In genomic region chr5:140337880-140338279, GRCh38 we compare ENCODE assay signal across 16 cellular contexts. TPM values are rescaled to one million over a fixed set of nuclear protein-coding genes. Genes with fewer than 3 reads are reported as not detected.
"Had no signal": no experiment of that assay in that cellular context is flagged by ENCODE, and none has a peak within 500 bp of the region (broad histone marks: within the 10 kb centered on the region; RNA-seq: fewer than 3 reads in every experiment).

No MANE protein-coding gene starts in this region.

- H3K27me3 Mint-ChIP-seq: activated T-cell treated with anti-CD3 and anti-CD28 coated beads, Interleukin-2, amount 50 U/mL, for 24 hours; stimulated activated naive B cell treated with anti-CD40 and anti-IgM and Interleukin-4, amounts not matched to agents 10 μg/mL and 1 μg/mL and 100 μg/mL, for 72 hours had no signal

- FAIRE-seq: small intestine had no signal

- H3K9me3 Mint-ChIP-seq: activated T-cell treated with anti-CD3 and anti-CD28 coated beads, Interleukin-2, amount 50 U/mL, for 24 hours had no signal

- H3K9ac ChIP-seq: SK-N-SH had no signal

- H3K27ac ChIP-seq: colonic mucosa, ovary had no signal

- H3K4me1 ChIP-seq: colonic mucosa had no signal

- ATAC-seq: left colon; stimulated activated naive B cell treated with anti-CD40 and anti-IgM and Interleukin-4, amounts not matched to agents 10 μg/mL and 1 μg/mL and 100 μg/mL, for 72 hours had no signal

- H3K4me2 ChIP-seq: SK-N-SH had no signal

- H3K4me3 ChIP-seq: colonic mucosa, ovary, transverse colon had no signal

- DNase-seq: activated CD4-positive, alpha-beta T cell treated with anti-CD3 and anti-CD28 coated beads for 4 hours; activated gamma-delta T cell; activated T-cell treated with anti-CD3 and anti-CD28 coated beads, Interleukin-2, amount 50 U/mL, for 24 hours; caudate nucleus; colonic mucosa; hypothalamus; left colon; mesenchymal stem cell; ovary; SK-N-SH; small intestine; stimulated activated naive B cell treated with anti-CD40 and anti-IgM and Interleukin-4, amounts not matched to agents 10 μg/mL and 1 μg/mL and 100 μg/mL, for 72 hours; substantia nigra; transverse colon had no signal

- H3K4me3 Mint-ChIP-seq: activated T-cell treated with anti-CD3 and anti-CD28 coated beads, Interleukin-2, amount 50 U/mL, for 24 hours; stimulated activated naive B cell treated with anti-CD40 and anti-IgM and Interleukin-4, amounts not matched to agents 10 μg/mL and 1 μg/mL and 100 μg/mL, for 72 hours had no signal

- H3K36me3 ChIP-seq: colonic mucosa, ovary, transverse colon had no signal

- H3K27ac Mint-ChIP-seq: activated T-cell treated with anti-CD3 and anti-CD28 coated beads, Interleukin-2, amount 50 U/mL, for 24 hours; stimulated activated naive B cell treated with anti-CD40 and anti-IgM and Interleukin-4, amounts not matched to agents 10 μg/mL and 1 μg/mL and 100 μg/mL, for 72 hours had no signal

- H3K9me3 ChIP-seq: colonic mucosa, ovary, SK-N-SH, transverse colon had no signal

- H3K27me3 ChIP-seq: colonic mucosa, ovary, transverse colon had no signal

RNA-seq across cellular contexts. Expression of gene SLC4A9, which starts 22.1 kb away (rescaled TPM):
- total RNA-seq: renal cortical epithelial cell had no signal
- polyA plus RNA-seq: neural cell, ovary, small intestine had no signal
